ENCODE assay signal across 11 cellular contexts in genomic region chr4:86544313-86544966, GRCh38. TPM values are rescaled to one million over a fixed set of nuclear protein-coding genes. Genes with fewer than 3 reads are reported as not detected.
A peak's percentile ranks its signal among the peaks of the same experiment; 100 is the strongest.
DNase-seq lines count a peak whose midpoint lies in the region; ATAC-seq, FAIRE-seq and TF ChIP-seq lines count a peak whose summit lies in the region.
"Had no signal": no experiment of that assay in that cellular context is flagged by ENCODE, and none has a peak within 500 bp of the region (broad histone marks: within the 10 kb centered on the region; RNA-seq: fewer than 3 reads in every experiment).

No MANE protein-coding gene starts in this region.

- TF ChIP-seq POLR2A in GM18505 (IDR thresholded peaks at IDR 0.05; ENCODE audit: borderline replicate concordance, extremely low read depth, insufficient read depth, insufficient read length) (no peak), GM12892 (IDR thresholded peaks at IDR 0.05; ENCODE audit: low read depth, low read length) (no peak)

- H3K9me3 Mint-ChIP-seq in activated T-helper 2 cell treated with anti-CD3 and anti-CD28 coated beads, Interferon-gamma antibody, Interleukin-2, Interleukin-4, amounts not matched to agents 10 μg/mL and 5 μg/mL and 100 μg/mL, durations not matched to agents 14 hours and 24 hours and 36 hours: no peaks in the 10 kb centered on the region

- intact Hi-C loops in activated T-helper 2 cell treated with anti-CD3 and anti-CD28 coated beads, Interferon-gamma antibody, Interleukin-2, Interleukin-4, amounts not matched to agents 10 μg/mL and 5 μg/mL and 100 μg/mL, durations not matched to agents 14 hours and 24 hours and 36 hours (cut with micrococcal nuclease): loop anchor here (1.0 kb wide), 1 partner anchor 461 kb away; no protein-coding TSS in a partner anchor
- intact Hi-C loops in head of caudate nucleus (cut with DNase I): no loop called here

- no peak for FAIRE-seq in GM12892 (lab: Jason Lieb, UNC)

- peak overlapping the region; percentile 76 for H3K27ac Mint-ChIP-seq in activated T-helper 2 cell treated with anti-CD3 and anti-CD28 coated beads, Interferon-gamma antibody, Interleukin-2, Interleukin-4, amounts not matched to agents 10 μg/mL and 5 μg/mL and 100 μg/mL, durations not matched to agents 14 hours and 24 hours and 36 hours

- H3K27me3 Mint-ChIP-seq in activated T-helper 2 cell treated with anti-CD3 and anti-CD28 coated beads, Interferon-gamma antibody, Interleukin-2, Interleukin-4, amounts not matched to agents 10 μg/mL and 5 μg/mL and 100 μg/mL, durations not matched to agents 14 hours and 24 hours and 36 hours (ENCODE audit: low read depth): peaks cover 16% of the 10 kb centered on the region

- DNase-seq in activated T-helper 2 cell treated with anti-CD3 and anti-CD28 coated beads, Interferon-gamma antibody, Interleukin-2, Interleukin-4, amounts not matched to agents 10 μg/mL and 5 μg/mL and 100 μg/mL, durations not matched to agents 14 hours and 24 hours and 36 hours (ENCODE audit: low spot score): no peak
- DNase-seq in head of caudate nucleus (no peak), activated gamma-delta T cell treated with Interleukin-2 at 50 U/mL for 16 hours (no peak), GM12892 (ENCODE audit: insufficient read length) (no peak)
- no peak for DNase-seq in activated CD4-positive, CD25-positive, alpha-beta regulatory T cell (lab: John Stamatoyannopoulos, UW)
- DNase-seq: heart left ventricle, MV-4-11, psoas muscle had no signal

- peak overlapping the region; percentile 58 for H3K4me3 Mint-ChIP-seq in activated T-helper 2 cell treated with anti-CD3 and anti-CD28 coated beads, Interferon-gamma antibody, Interleukin-2, Interleukin-4, amounts not matched to agents 10 μg/mL and 5 μg/mL and 100 μg/mL, durations not matched to agents 14 hours and 24 hours and 36 hours (ENCODE audit: low read depth)

- H3K36me3 Mint-ChIP-seq in activated T-helper 2 cell treated with anti-CD3 and anti-CD28 coated beads, Interferon-gamma antibody, Interleukin-2, Interleukin-4, amounts not matched to agents 10 μg/mL and 5 μg/mL and 100 μg/mL, durations not matched to agents 14 hours and 24 hours and 36 hours (ENCODE audit: low read depth): peaks cover 3% of the 10 kb centered on the region

- H3K4me1 Mint-ChIP-seq in activated T-helper 2 cell treated with anti-CD3 and anti-CD28 coated beads, Interferon-gamma antibody, Interleukin-2, Interleukin-4, amounts not matched to agents 10 μg/mL and 5 μg/mL and 100 μg/mL, durations not matched to agents 14 hours and 24 hours and 36 hours (ENCODE audit: low read depth): peaks cover 26% of the 10 kb centered on the region

- ATAC-seq in GM18505 (IDR thresholded peaks at IDR 0.05; ENCODE audit: unreplicated experiment) (peak; percentile 85), GM19467 (IDR thresholded peaks at IDR 0.05; ENCODE audit: unreplicated experiment) (peak; percentile 78), HG03097 (IDR thresholded peaks at IDR 0.05; ENCODE audit: low FRiP score, unreplicated experiment) (peak; percentile 79)
- ATAC-seq: psoas muscle had no signal

RNA-seq across cellular contexts. Expression of gene PTPN13, which starts 49.7 kb away (rescaled TPM):
- total RNA-seq in activated T-helper 2 cell treated with anti-CD3 and anti-CD28 coated beads, Interferon-gamma antibody, Interleukin-2, Interleukin-4, amounts not matched to agents 10 μg/mL and 5 μg/mL and 100 μg/mL, durations not matched to agents 14 hours and 24 hours and 36 hours: 0.18 and 0.25 TPM in 2 replicates
- polyA plus RNA-seq in GM12892 (2012; ENCODE audit: missing spikeins): not detected
